29 cellular contexts compared by ENCODE assay signal in genomic region chr12:109793826-109794501, GRCh38. TPM values are rescaled to one million over a fixed set of nuclear protein-coding genes. Genes with fewer than 3 reads are reported as not detected.
"Had no signal": no experiment of that assay in that cellular context is flagged by ENCODE, and none has a peak within 500 bp of the region (broad histone marks: within the 10 kb centered on the region; RNA-seq: fewer than 3 reads in every experiment).

No MANE protein-coding gene starts in this region.

- H3K36me3 Mint-ChIP-seq: mesothelial cell of epicardium; naive B cell; natural killer cell treated with Interleukin-12 subunit alpha and Interleukin-12 subunit beta and Interleukin-15 and Interleukin-18, amount 100 ng/mL, for 72 hours; neural progenitor cell; stimulated activated memory B cell treated with anti-CD40 and anti-IgM and Interleukin-4, amounts not matched to agents 10 μg/mL and 1 μg/mL and 100 μg/mL, for 72 hours had no signal

- H2AFZ ChIP-seq: hepatocyte, neural progenitor cell had no signal

- H3K4me1 Mint-ChIP-seq: naive B cell had no signal

- H3K27ac ChIP-seq: dorsolateral prefrontal cortex, foreskin keratinocyte, gastroesophageal sphincter, heart left ventricle, hepatocyte, neural progenitor cell, prostate gland, right atrium auricular region, thoracic aorta, tibial nerve, upper lobe of left lung had no signal

- H3K27ac Mint-ChIP-seq: mesothelial cell of epicardium; natural killer cell treated with Interleukin-12 subunit alpha and Interleukin-12 subunit beta and Interleukin-15 and Interleukin-18, amount 100 ng/mL, for 72 hours; neural progenitor cell; stimulated activated memory B cell treated with anti-CD40 and anti-IgM and Interleukin-4, amounts not matched to agents 10 μg/mL and 1 μg/mL and 100 μg/mL, for 72 hours had no signal

- DNase-seq: dorsolateral prefrontal cortex; effector memory CD4-positive, alpha-beta T cell; foreskin keratinocyte; kidney; mesenchymal stem cell; mucosa of descending colon; naive B cell; nucleus accumbens; stimulated activated CD4-positive, alpha-beta T cell treated with anti-CD3 and anti-CD28 coated beads, Interleukin-12 subunit alpha, Interleukin-12 subunit beta, amount 100 ng/mL, for 4 hours; stimulated activated CD4-positive, alpha-beta T cell treated with anti-CD3 and anti-CD28 coated beads, Interleukin-1b, Interleukin-23, amount 100 ng/mL, for 48 hours; stimulated activated CD4-positive, alpha-beta T cell treated with anti-CD3 and anti-CD28 coated beads, Interleukin-4, amount 100 ng/mL, for 1 hour; stimulated activated naive CD8-positive, alpha-beta T cell treated with anti-CD3 and anti-CD28 coated beads, Interleukin-15, Interleukin-2, amounts not matched to agents 100 U/mL and 50 U/mL, for 24 hours; substantia nigra had no signal

- H3K27me3 ChIP-seq: dorsolateral prefrontal cortex, foreskin keratinocyte, heart left ventricle, hepatocyte, neural progenitor cell, right atrium auricular region, tibial nerve, upper lobe of left lung had no signal

- H3K4me2 ChIP-seq: hepatocyte, neural progenitor cell, smooth muscle cell had no signal

- H3K9ac ChIP-seq: neural progenitor cell had no signal

- H3K9me3 Mint-ChIP-seq: mesothelial cell of epicardium; naive B cell; natural killer cell treated with Interleukin-12 subunit alpha and Interleukin-12 subunit beta and Interleukin-15 and Interleukin-18, amount 100 ng/mL, for 72 hours; stimulated activated memory B cell treated with anti-CD40 and anti-IgM and Interleukin-4, amounts not matched to agents 10 μg/mL and 1 μg/mL and 100 μg/mL, for 72 hours had no signal

- ATAC-seq: gastroesophageal sphincter; heart left ventricle; left lobe of liver; mucosa of descending colon; sciatic nerve; stimulated activated memory B cell treated with anti-CD40 and anti-IgM and Interleukin-4, amounts not matched to agents 10 μg/mL and 1 μg/mL and 100 μg/mL, for 72 hours; stimulated activated naive CD8-positive, alpha-beta T cell treated with anti-CD3 and anti-CD28 coated beads, Interleukin-15, Interleukin-2, amounts not matched to agents 100 U/mL and 50 U/mL, for 24 hours had no signal

- H3K4me3 ChIP-seq: dorsolateral prefrontal cortex, gastroesophageal sphincter, heart left ventricle, hepatocyte, lung, mucosa of descending colon, neural progenitor cell, prostate gland, right atrium auricular region, smooth muscle cell, thoracic aorta, tibial nerve, upper lobe of left lung had no signal

- H3K79me2 ChIP-seq: hepatocyte had no signal

- H3K36me3 ChIP-seq: gastroesophageal sphincter, heart left ventricle, neural progenitor cell, prostate gland, right atrium auricular region, thoracic aorta, tibial nerve, upper lobe of left lung had no signal

- H3K4me1 ChIP-seq: foreskin keratinocyte, gastroesophageal sphincter, heart left ventricle, prostate gland, right atrium auricular region, tibial nerve, upper lobe of left lung had no signal

- H3K9me3 ChIP-seq: gastroesophageal sphincter, heart left ventricle, mucosa of descending colon, prostate gland, right atrium auricular region, thoracic aorta, tibial nerve, upper lobe of left lung had no signal

- H3K4me3 Mint-ChIP-seq: mesothelial cell of epicardium; natural killer cell treated with Interleukin-12 subunit alpha and Interleukin-12 subunit beta and Interleukin-15 and Interleukin-18, amount 100 ng/mL, for 72 hours; neural progenitor cell; stimulated activated memory B cell treated with anti-CD40 and anti-IgM and Interleukin-4, amounts not matched to agents 10 μg/mL and 1 μg/mL and 100 μg/mL, for 72 hours had no signal

RNA-seq across cellular contexts. Expression of gene TRPV4, which starts 39.2 kb away (rescaled TPM):
- total RNA-seq: natural killer cell treated with Interleukin-12 subunit alpha and Interleukin-12 subunit beta and Interleukin-15 and Interleukin-18, amount 100 ng/mL, for 72 hours had no signal
